8 cellular contexts compared by ENCODE assay signal in genomic region chr7:142384508-142384922, GRCh38.
DNase-seq lines count a peak whose midpoint lies in the region; ATAC-seq, FAIRE-seq and TF ChIP-seq lines count a peak whose summit lies in the region.

No MANE protein-coding gene starts in this region.

- peaks cover 4% of the 10 kb centered on the region for H3K36me3 Mint-ChIP-seq in stimulated activated effector memory CD8-positive, alpha-beta T cell treated with anti-CD3 and anti-CD28 coated beads, Interleukin-12 subunit alpha, Interleukin-12 subunit beta, amount 100 ng/mL, for 72 hours

- H3K4me1 Mint-ChIP-seq in stimulated activated effector memory CD8-positive, alpha-beta T cell treated with anti-CD3 and anti-CD28 coated beads, Interleukin-12 subunit alpha, Interleukin-12 subunit beta, amount 100 ng/mL, for 72 hours, result peaks cover 28% of the 10 kb centered on the region

- TF ChIP-seq POLR2A in H54 (IDR thresholded peaks at IDR 0.05; ENCODE audit: low read depth, low read length), result no peak

- FAIRE-seq in H54 (lab: Jason Lieb, UNC), result no peak

- no peaks in the 10 kb centered on the region for H3K27me3 ChIP-seq in ACC112 (ENCODE audit: insufficient read depth, low read length)

- no peak overlapping the region for H3K4me3 ChIP-seq in ACC112 (ENCODE audit: low read depth, low read length)

- H3K79me2 ChIP-seq in ACC112 (ENCODE audit: control insufficient read depth, insufficient read depth, low read length, unreplicated experiment), result no peaks in the 10 kb centered on the region

- no peaks in the 10 kb centered on the region for H3K36me3 ChIP-seq in ACC112 (ENCODE audit: insufficient read depth, low read length)

- peak; percentile 40 for DNase-seq in H54 (ENCODE audit: insufficient read length, low spot score)
- DNase-seq in SW480 (ENCODE audit: low spot score), result peak; percentile 23
- DNase-seq in epithelial cell of prostate (ENCODE audit: low read depth, low spot score), result no peak
- DNase-seq in stimulated activated effector memory CD8-positive, alpha-beta T cell treated with anti-CD3 and anti-CD28 coated beads, Interleukin-12 subunit alpha, Interleukin-12 subunit beta, amount 100 ng/mL, for 72 hours (ENCODE audit: low spot score in 2 of 2), result no peak
- DNase-seq in iPS-NIHi11 (ENCODE audit: low spot score), result no peak

- peak; percentile 72 for ATAC-seq in stimulated activated effector memory CD8-positive, alpha-beta T cell treated with anti-CD3 and anti-CD28 coated beads, Interleukin-12 subunit alpha, Interleukin-12 subunit beta, amount 100 ng/mL, for 72 hours
- ATAC-seq in HG03025 (IDR thresholded peaks at IDR 0.05; ENCODE audit: low FRiP score, unreplicated experiment) (no peak), HG02571 (IDR thresholded peaks at IDR 0.05; ENCODE audit: unreplicated experiment) (no peak)

- peak overlapping the region; percentile 29 for H3K27ac Mint-ChIP-seq in stimulated activated effector memory CD8-positive, alpha-beta T cell treated with anti-CD3 and anti-CD28 coated beads, Interleukin-12 subunit alpha, Interleukin-12 subunit beta, amount 100 ng/mL, for 72 hours

- H3K27ac ChIP-seq in ACC112 (ENCODE audit: low read depth, low read length) (peak overlapping the region; percentile 10; the same call in 1 of the 2 replicates), epithelial cell of prostate (peak overlapping the region; percentile 80)

- no peaks in the 10 kb centered on the region for H3K9me3 Mint-ChIP-seq in stimulated activated effector memory CD8-positive, alpha-beta T cell treated with anti-CD3 and anti-CD28 coated beads, Interleukin-12 subunit alpha, Interleukin-12 subunit beta, amount 100 ng/mL, for 72 hours

- H2AFZ ChIP-seq in ACC112 (ENCODE audit: low read length, unreplicated experiment), result peak overlapping the region; percentile 59

- peaks cover 8% of the 10 kb centered on the region for H3K4me1 ChIP-seq in ACC112 (ENCODE audit: control insufficient read depth, insufficient read depth, low read length, unreplicated experiment)

- peak overlapping the region; percentile 52 for H3K4me3 Mint-ChIP-seq in stimulated activated effector memory CD8-positive, alpha-beta T cell treated with anti-CD3 and anti-CD28 coated beads, Interleukin-12 subunit alpha, Interleukin-12 subunit beta, amount 100 ng/mL, for 72 hours

Comparison
In these comparisons a context has a peak if more than half of its experiments do, and no peak if none do; other contexts are left out.
1. DNase-seq: peak in H54 (single experiment) and SW480 (single experiment); none in epithelial cell of prostate (single experiment), stimulated activated effector memory CD8-positive, alpha-beta T cell treated with anti-CD3 and anti-CD28 coated beads, Interleukin-12 subunit alpha, Interleukin-12 subunit beta, amount 100 ng/mL, for 72 hours (0 of 2) and iPS-NIHi11 (single experiment).